In genomic region chr17:82160081-82160480, GRCh38 we compare ENCODE assay signal across 25 cellular contexts. TPM values are rescaled to one million over a fixed set of nuclear protein-coding genes. Genes with fewer than 3 reads are reported as not detected.
DNase-seq lines count a peak whose midpoint lies in the region; ATAC-seq and TF ChIP-seq lines count a peak whose summit lies in the region.
"Had no signal": no experiment of that assay in that cellular context is flagged by ENCODE, and none has a peak within 500 bp of the region (broad histone marks: within the 10 kb centered on the region; RNA-seq: fewer than 3 reads in every experiment).

No MANE protein-coding gene starts in this region.

- TF ChIP-seq CTCF in choroid plexus epithelial cell (conservative IDR thresholded peaks at IDR 0.05; ENCODE audit: low read depth, low read length) (no peak), kidney epithelial cell (IDR thresholded peaks at IDR 0.05; ENCODE audit: insufficient read depth, low read length, poor library complexity, severe bottlenecking) (no peak)

- DNase-seq in AG08396 (ENCODE audit: low spot score), result peak; percentile 50
- DNase-seq in M059J (ENCODE audit: low read depth), result peak; percentile 12
- DNase-seq in choroid plexus epithelial cell (ENCODE audit: low read depth), result peak; percentile 35
- peak; percentile 23 for DNase-seq in kidney epithelial cell (ENCODE audit: low read depth)
- no peak for DNase-seq in HUDEP-2 (lab: John Stamatoyannopoulos, UW; ENCODE audit: unreplicated experiment in 76 of 76)
- DNase-seq in stimulated activated CD4-positive, alpha-beta T cell treated with anti-CD3 and anti-CD28 coated beads, Interleukin-2, amount 100 ng/mL, for 48 hours, result no peak
- DNase-seq: activated CD4-positive, alpha-beta memory T cell treated with anti-CD3 and anti-CD28 coated beads for 36 hours; activated T-cell treated with anti-CD3 and anti-CD28 coated beads, Interleukin-2, amount 50 U/mL, for 24 hours; body of pancreas; cortex of kidney; erythroblast; head of caudate nucleus; mesendoderm; NCI-H1930; NCI-H510A; stimulated activated CD4-positive, alpha-beta T cell treated with anti-CD3 and anti-CD28 coated beads, Interleukin-15, amount 100 ng/mL, for 24 hours; stimulated activated naive B cell treated with anti-CD40 and anti-IgM and Interleukin-4, amounts not matched to agents 10 μg/mL and 1 μg/mL and 100 μg/mL, for 72 hours; transverse colon; WERI-Rb-1 had no signal

- H3K27me3 Mint-ChIP-seq in activated T-helper 17 cell treated with anti-CD3 and anti-CD28 coated beads, Interleukin-2, amount 50 U/mL, for 72 hours, result no peaks in the 10 kb centered on the region
- H3K27me3 Mint-ChIP-seq: activated CD4-positive, alpha-beta memory T cell treated with anti-CD3 and anti-CD28 coated beads for 36 hours; activated T-cell treated with anti-CD3 and anti-CD28 coated beads, Interleukin-2, amount 50 U/mL, for 24 hours; IgD-negative memory B cell; stimulated activated naive B cell treated with anti-CD40 and anti-IgM and Interleukin-4, amounts not matched to agents 10 μg/mL and 1 μg/mL and 100 μg/mL, for 72 hours had no signal

- no peaks in the 10 kb centered on the region for H3K27me3 ChIP-seq in kidney epithelial cell (ENCODE audit: control insufficient read depth, insufficient read depth, low read length)
- H3K27me3 ChIP-seq: BLaER1 treated with 17β-estradiol and CSF1 and Interleukin-3, amounts not matched to agents 10 nM and 100 nM; body of pancreas; transverse colon had no signal

- H3K36me3 Mint-ChIP-seq in activated T-helper 17 cell treated with anti-CD3 and anti-CD28 coated beads, Interleukin-2, amount 50 U/mL, for 72 hours (ENCODE audit: low read depth), result peaks cover 19% of the 10 kb centered on the region

- ATAC-seq in HG03565 (IDR thresholded peaks at IDR 0.05; ENCODE audit: unreplicated experiment), result no peak
- ATAC-seq in activated T-helper 17 cell treated with anti-CD3 and anti-CD28 coated beads, Interleukin-2, amount 50 U/mL, for 72 hours (replicated peaks), result no peak
- ATAC-seq: activated naive CD4-positive, alpha-beta T cell treated with anti-CD3 and anti-CD28 coated beads, Interleukin-2, amount 50 U/mL, for 72 hours; body of pancreas; stimulated activated naive B cell treated with anti-CD40 and anti-IgM and Interleukin-4, amounts not matched to agents 10 μg/mL and 1 μg/mL and 100 μg/mL, for 72 hours had no signal

- H3K9me3 Mint-ChIP-seq in activated T-helper 17 cell treated with anti-CD3 and anti-CD28 coated beads, Interleukin-2, amount 50 U/mL, for 72 hours, result no peaks in the 10 kb centered on the region
- H3K9me3 Mint-ChIP-seq: activated CD4-positive, alpha-beta memory T cell treated with anti-CD3 and anti-CD28 coated beads for 36 hours; activated naive CD4-positive, alpha-beta T cell treated with anti-CD3 and anti-CD28 coated beads, Interleukin-2, amount 50 U/mL, for 72 hours; activated T-cell treated with anti-CD3 and anti-CD28 coated beads, Interleukin-2, amount 50 U/mL, for 24 hours; IgD-negative memory B cell; stimulated activated naive B cell treated with anti-CD40 and anti-IgM and Interleukin-4, amounts not matched to agents 10 μg/mL and 1 μg/mL and 100 μg/mL, for 72 hours; T-helper 1 cell treated with Interleukin-12 subunit alpha and Interleukin-12 subunit beta and Interleukin-4 antibody, amounts not matched to agents 30 μg/mL and 1 μg/mL, for 36 hours had no signal

- H3K4me3 Mint-ChIP-seq in activated T-helper 17 cell treated with anti-CD3 and anti-CD28 coated beads, Interleukin-2, amount 50 U/mL, for 72 hours, result no peak overlapping the region
- H3K4me3 Mint-ChIP-seq: activated CD4-positive, alpha-beta memory T cell treated with anti-CD3 and anti-CD28 coated beads for 36 hours; activated T-cell treated with anti-CD3 and anti-CD28 coated beads, Interleukin-2, amount 50 U/mL, for 24 hours; IgD-negative memory B cell; stimulated activated naive B cell treated with anti-CD40 and anti-IgM and Interleukin-4, amounts not matched to agents 10 μg/mL and 1 μg/mL and 100 μg/mL, for 72 hours; T-helper 1 cell treated with Interleukin-12 subunit alpha and Interleukin-12 subunit beta and Interleukin-4 antibody, amounts not matched to agents 30 μg/mL and 1 μg/mL, for 36 hours had no signal

- H3K4me1 Mint-ChIP-seq in activated T-helper 17 cell treated with anti-CD3 and anti-CD28 coated beads, Interleukin-2, amount 50 U/mL, for 72 hours, result peaks cover 4% of the 10 kb centered on the region
- H3K4me1 Mint-ChIP-seq: IgD-negative memory B cell; stimulated activated naive B cell treated with anti-CD40 and anti-IgM and Interleukin-4, amounts not matched to agents 10 μg/mL and 1 μg/mL and 100 μg/mL, for 72 hours had no signal

- H3K27ac Mint-ChIP-seq in activated T-helper 17 cell treated with anti-CD3 and anti-CD28 coated beads, Interleukin-2, amount 50 U/mL, for 72 hours, result no peak overlapping the region
- H3K27ac Mint-ChIP-seq: activated CD4-positive, alpha-beta memory T cell treated with anti-CD3 and anti-CD28 coated beads for 36 hours; activated T-cell treated with anti-CD3 and anti-CD28 coated beads, Interleukin-2, amount 50 U/mL, for 24 hours; stimulated activated naive B cell treated with anti-CD40 and anti-IgM and Interleukin-4, amounts not matched to agents 10 μg/mL and 1 μg/mL and 100 μg/mL, for 72 hours; T-helper 1 cell treated with Interleukin-12 subunit alpha and Interleukin-12 subunit beta and Interleukin-4 antibody, amounts not matched to agents 30 μg/mL and 1 μg/mL, for 36 hours had no signal

- H3K4me3 ChIP-seq in choroid plexus epithelial cell (ENCODE audit: low read depth, low read length) (no peak overlapping the region), kidney epithelial cell (ENCODE audit: low read depth, low read length) (no peak overlapping the region)
- H3K4me3 ChIP-seq: BLaER1 treated with 17β-estradiol and CSF1 and Interleukin-3, amounts not matched to agents 10 nM and 100 nM; body of pancreas; transverse colon had no signal

- H3K36me3 ChIP-seq in kidney epithelial cell (ENCODE audit: control insufficient read depth, insufficient read depth, low read length), result peaks cover 2% of the 10 kb centered on the region

RNA-seq across cellular contexts. Expression of gene CCDC57, which starts 52.6 kb away (rescaled TPM):
- 0.91 and 3.4 TPM in 2 replicates for total RNA-seq in M059J (2014; rRNA removed; shearing (Covaris generic))
- 25.5 and 27.5 TPM in 2 replicates for total RNA-seq in kidney epithelial cell
- total RNA-seq in activated T-helper 17 cell treated with anti-CD3 and anti-CD28 coated beads, Interleukin-2, amount 50 U/mL, for 72 hours, result 10 to 100 TPM; 36.9 to 37.7 TPM

Comparison
In these comparisons a context has a peak if more than half of its experiments do, and no peak if none do; other contexts are left out.
1. DNase-seq: peak in AG08396 (single experiment), M059J (single experiment), choroid plexus epithelial cell (single experiment) and kidney epithelial cell (single experiment); none in HUDEP-2 (0 of 76) and stimulated activated CD4-positive, alpha-beta T cell treated with anti-CD3 and anti-CD28 coated beads, Interleukin-2, amount 100 ng/mL, for 48 hours (0 of 2).